ENCODE assay signal across 27 cellular contexts in the genomic region with DNA sequence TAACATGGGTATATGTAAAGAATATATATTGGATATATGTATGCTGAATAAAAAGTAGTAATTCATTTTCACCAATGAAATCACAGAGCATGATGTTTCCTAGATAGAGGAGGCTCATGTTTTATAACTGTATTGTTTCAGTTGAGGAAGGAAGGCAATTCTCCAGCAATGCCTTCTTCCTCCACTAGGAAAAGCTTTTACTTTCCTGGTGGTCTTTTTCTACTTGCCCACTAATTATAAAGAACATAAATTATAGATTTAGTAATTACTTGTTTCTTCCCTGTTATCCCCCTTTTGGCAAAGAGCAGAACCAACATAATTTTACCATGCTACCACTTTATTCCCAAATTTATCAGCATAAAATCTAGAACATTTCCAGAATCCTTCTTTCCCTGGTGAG.
DNase-seq lines count a peak whose midpoint lies in the region; ATAC-seq, FAIRE-seq and TF ChIP-seq lines count a peak whose summit lies in the region.
"Had no signal": no experiment of that assay in that cellular context is flagged by ENCODE, and none has a peak within 500 bp of the region (broad histone marks: within the 10 kb centered on the region; RNA-seq: fewer than 3 reads in every experiment).

No MANE protein-coding gene starts in this region.

- H3K4me1 Mint-ChIP-seq in HFFc6 (ENCODE audit: low read depth) (peaks cover 11% of the 10 kb centered on the region; the same call in 1 of the 2 replicates), chondrocyte (ENCODE audit: low read depth) (no peaks in the 10 kb centered on the region), nephron (no peaks in the 10 kb centered on the region)
- H3K4me1 Mint-ChIP-seq: CD4-positive, CD25-positive, alpha-beta regulatory T cell; stimulated activated naive CD8-positive, alpha-beta T cell treated with anti-CD3 and anti-CD28 coated beads, Interleukin-15, amount 100 ng/mL, for 72 hours had no signal

- H3K4me3 ChIP-seq in A673 (ENCODE audit: low read depth, low read length, poor library complexity, severe bottlenecking) (no peak overlapping the region), pancreas (no peak overlapping the region)
- H3K4me3 ChIP-seq: lung, right atrium auricular region, transverse colon had no signal

- no peaks in the 10 kb centered on the region for H3K36me3 Mint-ChIP-seq in HFFc6 (ENCODE audit: low read depth)
- no peaks in the 10 kb centered on the region for H3K36me3 Mint-ChIP-seq in chondrocyte (ENCODE audit: low read depth)
- H3K36me3 Mint-ChIP-seq in nephron (ENCODE audit: low read depth), result no peaks in the 10 kb centered on the region
- H3K36me3 Mint-ChIP-seq: CD4-positive, CD25-positive, alpha-beta regulatory T cell had no signal

- ATAC-seq in pancreas (no peak), GM18502 (IDR thresholded peaks at IDR 0.05; ENCODE audit: poor library complexity, unreplicated experiment) (no peak)
- ATAC-seq: esophagus mucosa; stimulated activated naive CD8-positive, alpha-beta T cell treated with anti-CD3 and anti-CD28 coated beads, Interleukin-15, amount 100 ng/mL, for 72 hours had no signal

- intact Hi-C loops in A673 (cut with micrococcal nuclease; ENCODE audit: unreplicated experiment) (loop anchor here (2.0 to 5.0 kb wide), 3 partner anchors 265 to 583 kb away; partner anchors contain the start of gene PTGS2), pancreas (cut with DNase I) (loop anchor here in 1 of 3 donors (5.0 to 10.0 kb wide), 2 partner anchors 383 to 505 kb away; no protein-coding TSS in a partner anchor)

- H3K27me3 Mint-ChIP-seq in HFFc6 (ENCODE audit: insufficient read depth) (peaks cover 3% of the 10 kb centered on the region), chondrocyte (ENCODE audit: low read depth) (peaks cover 18% of the 10 kb centered on the region), nephron (ENCODE audit: low read depth) (no peaks in the 10 kb centered on the region)
- H3K27me3 Mint-ChIP-seq: stimulated activated naive CD8-positive, alpha-beta T cell treated with anti-CD3 and anti-CD28 coated beads, Interleukin-15, amount 100 ng/mL, for 72 hours had no signal

- no peak overlapping the region for H3K4me3 Mint-ChIP-seq in HFFc6
- no peak overlapping the region for H3K4me3 Mint-ChIP-seq in chondrocyte (ENCODE audit: unreplicated experiment)
- H3K4me3 Mint-ChIP-seq in nephron, result no peak overlapping the region
- H3K4me3 Mint-ChIP-seq: activated naive CD4-positive, alpha-beta T cell treated with anti-CD3 and anti-CD28 coated beads for 36 hours; CD4-positive, CD25-positive, alpha-beta regulatory T cell; stimulated activated naive CD8-positive, alpha-beta T cell treated with anti-CD3 and anti-CD28 coated beads, Interleukin-15, amount 100 ng/mL, for 72 hours had no signal

- no peak overlapping the region for H3K27ac Mint-ChIP-seq in HFFc6
- H3K27ac Mint-ChIP-seq in chondrocyte (ENCODE audit: unreplicated experiment), result no peak overlapping the region
- H3K27ac Mint-ChIP-seq in nephron, result no peak overlapping the region
- H3K27ac Mint-ChIP-seq: activated naive CD4-positive, alpha-beta T cell treated with anti-CD3 and anti-CD28 coated beads for 36 hours; CD4-positive, CD25-positive, alpha-beta regulatory T cell; stimulated activated naive CD8-positive, alpha-beta T cell treated with anti-CD3 and anti-CD28 coated beads, Interleukin-15, amount 100 ng/mL, for 72 hours had no signal

- no peak overlapping the region for H3K27ac ChIP-seq in A673 (ENCODE audit: low read depth, low read length, poor library complexity, severe bottlenecking)
- H3K27ac ChIP-seq in pancreas, result no peak overlapping the region
- H3K27ac ChIP-seq: right atrium auricular region, transverse colon had no signal

- peak; percentile 34; the same call in 1 of the 2 replicates for TF ChIP-seq CTCF in A673 (conservative IDR thresholded peaks at IDR 0.05; ENCODE audit: low read depth, low read length)
- peak; percentile 72 for TF ChIP-seq CTCF in HFFc6 (IDR thresholded peaks at IDR 0.05)
- peak; percentile 60 for TF ChIP-seq CTCF in chondrocyte (IDR thresholded peaks at IDR 0.05)
- peak; percentile 26 to 38 (median 32) for TF ChIP-seq CTCF in nephron (IDR thresholded peaks at IDR 0.05; ENCODE audit: unreplicated experiment in 3 of 3)
- TF ChIP-seq CTCF in pancreas (IDR thresholded peaks at IDR 0.05), result no peak

- H3K4me1 ChIP-seq in A673 (ENCODE audit: insufficient read depth, low read length, poor library complexity, severe bottlenecking) (no peaks in the 10 kb centered on the region), pancreas (no peaks in the 10 kb centered on the region)
- H3K4me1 ChIP-seq: right atrium auricular region had no signal

- H3K9me3 Mint-ChIP-seq in HFFc6, result no peaks in the 10 kb centered on the region
- H3K9me3 Mint-ChIP-seq in chondrocyte (ENCODE audit: low read depth), result no peaks in the 10 kb centered on the region
- H3K9me3 Mint-ChIP-seq in nephron, result no peaks in the 10 kb centered on the region
- H3K9me3 Mint-ChIP-seq: activated naive CD4-positive, alpha-beta T cell treated with anti-CD3 and anti-CD28 coated beads for 36 hours; stimulated activated naive CD8-positive, alpha-beta T cell treated with anti-CD3 and anti-CD28 coated beads, Interleukin-15, amount 100 ng/mL, for 72 hours had no signal

- POLR2A ChIA-PET in A673 (lab: Charles Lee; ENCODE audit: low non-redundant PET), result no interaction called here

- H3K36me3 ChIP-seq in A673 (ENCODE audit: insufficient read depth, low read length, poor library complexity, severe bottlenecking) (no peaks in the 10 kb centered on the region), pancreas (no peaks in the 10 kb centered on the region)
- H3K36me3 ChIP-seq: right atrium auricular region, transverse colon had no signal

- no peak for FAIRE-seq in pancreas (lab: Jason Lieb, UNC)
- FAIRE-seq: GM18507 had no signal

- no peak for DNase-seq in A673 (ENCODE audit: low spot score)
- DNase-seq in HFFc6, result no peak
- no peak for DNase-seq in chondrocyte (ENCODE audit: low spot score)
- DNase-seq in pancreas, result no peak
- DNase-seq in C1 segment of cervical spinal cord (lab: John Stamatoyannopoulos, UW), result no peak
- DNase-seq in NCI-H146 treated with DMSO at 0.1 percent for 48 hours (lab: John Stamatoyannopoulos, UW; ENCODE audit: unreplicated experiment), result no peak
- DNase-seq: activated CD4-positive, alpha-beta T cell treated with anti-CD3 and anti-CD28 coated beads for 4 hours; activated naive CD4-positive, alpha-beta T cell treated with anti-CD3 and anti-CD28 coated beads for 36 hours; activated T-cell treated with anti-CD3 and anti-CD28 coated beads, Interleukin-2, amount 50 U/mL, for 48 hours; amygdala; CD4-positive, CD25-positive, alpha-beta regulatory T cell; cerebellar nuclear complex; effector CD4-positive, alpha-beta T cell; kidney glomerular epithelial cell; MV-4-11; NCI-H187; NCI-H2227 treated with DMSO at 0.1 percent for 48 hours; NCI-H774; Right ventricle myocardium superior; stimulated activated naive CD8-positive, alpha-beta T cell treated with anti-CD3 and anti-CD28 coated beads, Interleukin-15, amount 100 ng/mL, for 72 hours; transverse colon had no signal

- BruUV-seq in A673 (replicated peaks; lab: Mats Ljungman, UMichigan), result no TSS peak

- no peaks in the 10 kb centered on the region for H3K9me3 ChIP-seq in A673 (ENCODE audit: low read depth, low read length, poor library complexity, severe bottlenecking)
- H3K9me3 ChIP-seq in pancreas, result no peaks in the 10 kb centered on the region
- H3K9me3 ChIP-seq: right atrium auricular region, transverse colon had no signal

- H3K27me3 ChIP-seq in A673 (replicated peaks; ENCODE audit: insufficient read depth, low read depth, low read length, poor library complexity) (no peaks in the 10 kb centered on the region), pancreas (peaks cover 0 to 7% (median 0%) of the 10 kb centered on the region in 4 donors)
- H3K27me3 ChIP-seq: right atrium auricular region, transverse colon had no signal

- CTCF ChIA-PET in A673 (lab: Charles Lee), result no interaction called here

Comparison
In these comparisons a context has a peak if more than half of its experiments do, and no peak if none do; other contexts are left out.
1. CTCF ChIP-seq: peak in A673 (single experiment), HFFc6 (single experiment), chondrocyte (single experiment) and nephron (3 of 3); none in pancreas (0 of 4).